1 cellular context compared by ENCODE assay signal in genomic region chr11:8988329-8989234, GRCh38.
TF ChIP-seq lines count a peak whose summit lies in the region.

No MANE protein-coding gene starts in this region.

TF ChIP-seq in K562, 482 proteins besides CTCF, POLR2A, EP300 and RAD21 (continued from another document):
- TF ChIP-seq, protein P1, sequence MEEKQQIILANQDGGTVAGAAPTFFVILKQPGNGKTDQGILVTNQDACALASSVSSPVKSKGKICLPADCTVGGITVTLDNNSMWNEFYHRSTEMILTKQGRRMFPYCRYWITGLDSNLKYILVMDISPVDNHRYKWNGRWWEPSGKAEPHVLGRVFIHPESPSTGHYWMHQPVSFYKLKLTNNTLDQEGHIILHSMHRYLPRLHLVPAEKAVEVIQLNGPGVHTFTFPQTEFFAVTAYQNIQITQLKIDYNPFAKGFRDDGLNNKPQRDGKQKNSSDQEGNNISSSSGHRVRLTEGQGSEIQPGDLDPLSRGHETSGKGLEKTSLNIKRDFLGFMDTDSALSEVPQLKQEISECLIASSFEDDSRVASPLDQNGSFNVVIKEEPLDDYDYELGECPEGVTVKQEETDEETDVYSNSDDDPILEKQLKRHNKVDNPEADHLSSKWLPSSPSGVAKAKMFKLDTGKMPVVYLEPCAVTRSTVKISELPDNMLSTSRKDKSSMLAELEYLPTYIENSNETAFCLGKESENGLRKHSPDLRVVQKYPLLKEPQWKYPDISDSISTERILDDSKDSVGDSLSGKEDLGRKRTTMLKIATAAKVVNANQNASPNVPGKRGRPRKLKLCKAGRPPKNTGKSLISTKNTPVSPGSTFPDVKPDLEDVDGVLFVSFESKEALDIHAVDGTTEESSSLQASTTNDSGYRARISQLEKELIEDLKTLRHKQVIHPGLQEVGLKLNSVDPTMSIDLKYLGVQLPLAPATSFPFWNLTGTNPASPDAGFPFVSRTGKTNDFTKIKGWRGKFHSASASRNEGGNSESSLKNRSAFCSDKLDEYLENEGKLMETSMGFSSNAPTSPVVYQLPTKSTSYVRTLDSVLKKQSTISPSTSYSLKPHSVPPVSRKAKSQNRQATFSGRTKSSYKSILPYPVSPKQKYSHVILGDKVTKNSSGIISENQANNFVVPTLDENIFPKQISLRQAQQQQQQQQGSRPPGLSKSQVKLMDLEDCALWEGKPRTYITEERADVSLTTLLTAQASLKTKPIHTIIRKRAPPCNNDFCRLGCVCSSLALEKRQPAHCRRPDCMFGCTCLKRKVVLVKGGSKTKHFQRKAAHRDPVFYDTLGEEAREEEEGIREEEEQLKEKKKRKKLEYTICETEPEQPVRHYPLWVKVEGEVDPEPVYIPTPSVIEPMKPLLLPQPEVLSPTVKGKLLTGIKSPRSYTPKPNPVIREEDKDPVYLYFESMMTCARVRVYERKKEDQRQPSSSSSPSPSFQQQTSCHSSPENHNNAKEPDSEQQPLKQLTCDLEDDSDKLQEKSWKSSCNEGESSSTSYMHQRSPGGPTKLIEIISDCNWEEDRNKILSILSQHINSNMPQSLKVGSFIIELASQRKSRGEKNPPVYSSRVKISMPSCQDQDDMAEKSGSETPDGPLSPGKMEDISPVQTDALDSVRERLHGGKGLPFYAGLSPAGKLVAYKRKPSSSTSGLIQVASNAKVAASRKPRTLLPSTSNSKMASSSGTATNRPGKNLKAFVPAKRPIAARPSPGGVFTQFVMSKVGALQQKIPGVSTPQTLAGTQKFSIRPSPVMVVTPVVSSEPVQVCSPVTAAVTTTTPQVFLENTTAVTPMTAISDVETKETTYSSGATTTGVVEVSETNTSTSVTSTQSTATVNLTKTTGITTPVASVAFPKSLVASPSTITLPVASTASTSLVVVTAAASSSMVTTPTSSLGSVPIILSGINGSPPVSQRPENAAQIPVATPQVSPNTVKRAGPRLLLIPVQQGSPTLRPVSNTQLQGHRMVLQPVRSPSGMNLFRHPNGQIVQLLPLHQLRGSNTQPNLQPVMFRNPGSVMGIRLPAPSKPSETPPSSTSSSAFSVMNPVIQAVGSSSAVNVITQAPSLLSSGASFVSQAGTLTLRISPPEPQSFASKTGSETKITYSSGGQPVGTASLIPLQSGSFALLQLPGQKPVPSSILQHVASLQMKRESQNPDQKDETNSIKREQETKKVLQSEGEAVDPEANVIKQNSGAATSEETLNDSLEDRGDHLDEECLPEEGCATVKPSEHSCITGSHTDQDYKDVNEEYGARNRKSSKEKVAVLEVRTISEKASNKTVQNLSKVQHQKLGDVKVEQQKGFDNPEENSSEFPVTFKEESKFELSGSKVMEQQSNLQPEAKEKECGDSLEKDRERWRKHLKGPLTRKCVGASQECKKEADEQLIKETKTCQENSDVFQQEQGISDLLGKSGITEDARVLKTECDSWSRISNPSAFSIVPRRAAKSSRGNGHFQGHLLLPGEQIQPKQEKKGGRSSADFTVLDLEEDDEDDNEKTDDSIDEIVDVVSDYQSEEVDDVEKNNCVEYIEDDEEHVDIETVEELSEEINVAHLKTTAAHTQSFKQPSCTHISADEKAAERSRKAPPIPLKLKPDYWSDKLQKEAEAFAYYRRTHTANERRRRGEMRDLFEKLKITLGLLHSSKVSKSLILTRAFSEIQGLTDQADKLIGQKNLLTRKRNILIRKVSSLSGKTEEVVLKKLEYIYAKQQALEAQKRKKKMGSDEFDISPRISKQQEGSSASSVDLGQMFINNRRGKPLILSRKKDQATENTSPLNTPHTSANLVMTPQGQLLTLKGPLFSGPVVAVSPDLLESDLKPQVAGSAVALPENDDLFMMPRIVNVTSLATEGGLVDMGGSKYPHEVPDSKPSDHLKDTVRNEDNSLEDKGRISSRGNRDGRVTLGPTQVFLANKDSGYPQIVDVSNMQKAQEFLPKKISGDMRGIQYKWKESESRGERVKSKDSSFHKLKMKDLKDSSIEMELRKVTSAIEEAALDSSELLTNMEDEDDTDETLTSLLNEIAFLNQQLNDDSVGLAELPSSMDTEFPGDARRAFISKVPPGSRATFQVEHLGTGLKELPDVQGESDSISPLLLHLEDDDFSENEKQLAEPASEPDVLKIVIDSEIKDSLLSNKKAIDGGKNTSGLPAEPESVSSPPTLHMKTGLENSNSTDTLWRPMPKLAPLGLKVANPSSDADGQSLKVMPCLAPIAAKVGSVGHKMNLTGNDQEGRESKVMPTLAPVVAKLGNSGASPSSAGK (IDR thresholded peaks at IDR 0.05) = peak; percentile 38; the same call in 1 of the 2 replicates
- TF ChIP-seq MECOM (CRISPR knock-in tag; IDR thresholded peaks at IDR 0.05) = no peak
- TF ChIP-seq ARID1B (IDR thresholded peaks at IDR 0.05) = peak; percentile 98
- no peak for TF ChIP-seq E2F4 (CRISPR knock-in tag; IDR thresholded peaks at IDR 0.05; ENCODE audit: low read depth)
- TF ChIP-seq, protein P2, sequence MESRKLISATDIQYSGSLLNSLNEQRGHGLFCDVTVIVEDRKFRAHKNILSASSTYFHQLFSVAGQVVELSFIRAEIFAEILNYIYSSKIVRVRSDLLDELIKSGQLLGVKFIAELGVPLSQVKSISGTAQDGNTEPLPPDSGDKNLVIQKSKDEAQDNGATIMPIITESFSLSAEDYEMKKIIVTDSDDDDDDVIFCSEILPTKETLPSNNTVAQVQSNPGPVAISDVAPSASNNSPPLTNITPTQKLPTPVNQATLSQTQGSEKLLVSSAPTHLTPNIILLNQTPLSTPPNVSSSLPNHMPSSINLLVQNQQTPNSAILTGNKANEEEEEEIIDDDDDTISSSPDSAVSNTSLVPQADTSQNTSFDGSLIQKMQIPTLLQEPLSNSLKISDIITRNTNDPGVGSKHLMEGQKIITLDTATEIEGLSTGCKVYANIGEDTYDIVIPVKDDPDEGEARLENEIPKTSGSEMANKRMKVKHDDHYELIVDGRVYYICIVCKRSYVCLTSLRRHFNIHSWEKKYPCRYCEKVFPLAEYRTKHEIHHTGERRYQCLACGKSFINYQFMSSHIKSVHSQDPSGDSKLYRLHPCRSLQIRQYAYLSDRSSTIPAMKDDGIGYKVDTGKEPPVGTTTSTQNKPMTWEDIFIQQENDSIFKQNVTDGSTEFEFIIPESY (CRISPR knock-in tag; IDR thresholded peaks at IDR 0.05) = no peak
- TF ChIP-seq FOXJ2 (tag; IDR thresholded peaks at IDR 0.05) = no peak
- TF ChIP-seq HDGF (IDR thresholded peaks at IDR 0.05) = no peak
- TF ChIP-seq MLLT1 (IDR thresholded peaks at IDR 0.05) = peak in 1 of 2 experiments; percentile 84; a peak in 2 of 4 replicates
- TF ChIP-seq KAT7 (CRISPR knock-in tag; IDR thresholded peaks at IDR 0.05; ENCODE audit: borderline replicate concordance) = peak; percentile 51; the same call in 1 of the 2 replicates
- TF ChIP-seq MYNN (IDR thresholded peaks at IDR 0.05) = peak; percentile 63; the same call in 1 of the 2 replicates
- TF ChIP-seq MYNN (CRISPR knock-in tag; IDR thresholded peaks at IDR 0.05) = no peak
- TF ChIP-seq SMAD4 (CRISPR knock-in tag; conservative IDR thresholded peaks at IDR 0.05) = peak; percentile 51
- peak; percentile 80; the same call in 1 of the 2 replicates for TF ChIP-seq POLR2AphosphoS5 (IDR thresholded peaks at IDR 0.05; ENCODE audit: control insufficient read depth, insufficient read depth, low read depth, low read length)
- no peak for TF ChIP-seq HMG20A (CRISPR knock-in tag; conservative IDR thresholded peaks at IDR 0.05)
- TF ChIP-seq TRIM28 (IDR thresholded peaks at IDR 0.05) = 0 out of 2 replicates have a peak, but pooled peaks have one; percentile 27
- TF ChIP-seq GTF3C2 (IDR thresholded peaks at IDR 0.05; ENCODE audit: borderline replicate concordance, extremely low read depth, insufficient read length) = no peak
- no peak for TF ChIP-seq NFE2L1 (tag; IDR thresholded peaks at IDR 0.05; ENCODE audit: borderline replicate concordance, low read depth)
- TF ChIP-seq MCM5 (IDR thresholded peaks at IDR 0.05; ENCODE audit: low read depth) = no peak
- TF ChIP-seq LCOR (CRISPR knock-in tag; IDR thresholded peaks at IDR 0.05) = 0 out of 2 replicates have a peak, but pooled peaks have one; percentile 29
- TF ChIP-seq BCL6 (CRISPR knock-in tag; IDR thresholded peaks at IDR 0.05) = no peak
TF ChIP-seq in K562: peak in this region for 101.
